Comparison of ENCODE assay signal across 14 cellular contexts in genomic region chr9:76219555-76220151, GRCh38.
A peak's percentile ranks its signal among the peaks of the same experiment; 100 is the strongest.
DNase-seq lines count a peak whose midpoint lies in the region; ATAC-seq, FAIRE-seq and TF ChIP-seq lines count a peak whose summit lies in the region.
"Had no signal": no experiment of that assay in that cellular context is flagged by ENCODE, and none has a peak within 500 bp of the region (broad histone marks: within the 10 kb centered on the region; RNA-seq: fewer than 3 reads in every experiment).

No MANE protein-coding gene starts in this region.

- peaks cover 0 to 27% of the 10 kb centered on the region in 2 experiments; a peak in 2 of 4 replicates for H3K4me1 ChIP-seq in HCT116 (ENCODE audit: control insufficient read depth in 1 of 2, insufficient read depth in 2 of 2, low read length in 2 of 2)
- H3K4me1 ChIP-seq in astrocyte (ENCODE audit: insufficient read depth, low read length), result peaks cover 29% of the 10 kb centered on the region

- CTCF ChIA-PET in HCT116 (lab: Charles Lee), result no interaction called here

- H3K4me1 Mint-ChIP-seq in astrocyte (ENCODE audit: low read depth, unreplicated experiment), result peaks cover 26% of the 10 kb centered on the region
- H3K4me1 Mint-ChIP-seq in CD14-positive monocyte, result peaks cover 32% of the 10 kb centered on the region

- no peak for DNase-seq in AG09309 (ENCODE audit: low read depth)
- no peak for DNase-seq in HCT116 (ENCODE audit: low read depth, low spot score)
- DNase-seq in astrocyte (ENCODE audit: low read depth), result no peak
- peak; percentile 42 for DNase-seq in iris pigment epithelial cell (ENCODE audit: low read depth)
- no peak for DNase-seq in CD14-positive monocyte (ENCODE audit: low spot score)
- DNase-seq in posterior vena cava (ENCODE audit: low spot score), result no peak
- no peak for DNase-seq in glomerular visceral epithelial cell (ENCODE audit: extremely low spot score)
- DNase-seq: activated CD4-positive, CD25-positive, alpha-beta regulatory T cell treated with anti-CD3 and anti-CD28 coated beads, Interleukin-2, amount 50 U/mL, for 72 hours; activated effector memory CD4-positive, alpha-beta T cell treated with Interleukin-2 at 50 U/mL for 16 hours; head of caudate nucleus; mucosa of descending colon; NCI-H2171 treated with DMSO at 0.1 percent for 48 hours; stimulated activated naive CD4-positive, alpha-beta T cell treated with Interleukin-2 at 50 U/mL for 16 hours had no signal

- H3K4me3 ChIP-seq in AG09309 (ENCODE audit: control insufficient read depth, low read depth, low read length) (no peak overlapping the region), HCT116 (replicated peaks in 1 of 2; ENCODE audit: low read depth in 1 of 2, low read length in 2 of 2) (no peak overlapping the region), astrocyte (ENCODE audit: insufficient read depth, low read depth, low read length) (no peak overlapping the region)
- H3K4me3 ChIP-seq: mucosa of descending colon had no signal

- H3K4me3 Mint-ChIP-seq in astrocyte (ENCODE audit: unreplicated experiment) (no peak overlapping the region), CD14-positive monocyte (peak overlapping the region in 1 of 2 donors; percentile 18)

- H2AFZ ChIP-seq in HCT116 (ENCODE audit: low read depth, low read length, poor library complexity, severe bottlenecking) (no peak overlapping the region), astrocyte (ENCODE audit: low read depth, low read length) (no peak overlapping the region)

- POLR2A ChIA-PET in HCT116 (lab: Charles Lee), result no interaction called here

- H3K9ac ChIP-seq in HCT116 (ENCODE audit: low read length) (no peak overlapping the region), astrocyte (ENCODE audit: low read length) (no peak overlapping the region)

- BruUV-seq in HCT116 (replicated peaks; lab: Mats Ljungman, UMichigan), result no TSS peak

- peak; percentile 33 for TF ChIP-seq CTCF in AG09309 (IDR thresholded peaks at IDR 0.05; ENCODE audit: control insufficient read depth, insufficient read depth, low read depth, low read length, missing control alignments)
- TF ChIP-seq CTCF in HCT116 (IDR thresholded peaks at IDR 0.05 in 2 of 3, conservative IDR thresholded peaks at IDR 0.05 in 1 of 3; ENCODE audit: borderline replicate concordance in 1 of 3, insufficient read depth in 1 of 3, low read depth in 2 of 3, low read length in 2 of 3), result peak in 2 of 3 experiments; percentile 51 to 55; a peak in 4 of 6 replicates
- peak; percentile 35 for TF ChIP-seq CTCF in astrocyte (IDR thresholded peaks at IDR 0.05; ENCODE audit: insufficient read depth, low read depth, low read length)
- no peak for TF ChIP-seq CTCF in CD14-positive monocyte (IDR thresholded peaks at IDR 0.05)

- no peak for FAIRE-seq in astrocyte (lab: Jason Lieb, UNC)

- H3K79me2 ChIP-seq in HCT116 (ENCODE audit: insufficient read depth, low read length) (no peaks in the 10 kb centered on the region), astrocyte (ENCODE audit: insufficient read depth, low read length) (no peaks in the 10 kb centered on the region)

- H3K27ac Mint-ChIP-seq in astrocyte (ENCODE audit: unreplicated experiment), result no peak overlapping the region
- peak overlapping the region in 1 of 7 donors; percentile 62 for H3K27ac Mint-ChIP-seq in CD14-positive monocyte

- intact Hi-C loops in HCT116 (cut with micrococcal nuclease) (no loop called here), CD14-positive monocyte (cut with micrococcal nuclease) (no loop called here), posterior vena cava (cut with DNase I) (no loop called here)

- no peaks in the 10 kb centered on the region for H3K27me3 ChIP-seq in HCT116 (ENCODE audit: insufficient read depth, low read length)
- no peaks in the 10 kb centered on the region for H3K27me3 ChIP-seq in astrocyte (ENCODE audit: insufficient read depth, low read length)

- no peak for TF ChIP-seq POLR2A in HCT116 (IDR thresholded peaks at IDR 0.05; ENCODE audit: borderline replicate concordance, extremely low read depth, insufficient read depth, insufficient read length)

- H3K9me3 ChIP-seq in HCT116 (ENCODE audit: control insufficient read depth in 1 of 2, insufficient read depth in 1 of 2, low read depth in 1 of 2, low read length in 2 of 2) (no peaks in the 10 kb centered on the region), astrocyte (ENCODE audit: insufficient read depth, low read depth, low read length) (no peaks in the 10 kb centered on the region)
- H3K9me3 ChIP-seq: mucosa of descending colon had no signal

- no peak overlapping the region for H3K27ac ChIP-seq in HCT116 (ENCODE audit: low read depth, low read length)
- no peak overlapping the region for H3K27ac ChIP-seq in astrocyte (ENCODE audit: low read depth, low read length)

- no peak overlapping the region for H3K4me2 ChIP-seq in HCT116 (ENCODE audit: low read length)
- no peak overlapping the region for H3K4me2 ChIP-seq in astrocyte (ENCODE audit: low read length)

- H4K20me1 ChIP-seq in HCT116 (ENCODE audit: insufficient read depth), result no peaks in the 10 kb centered on the region
- no peaks in the 10 kb centered on the region for H4K20me1 ChIP-seq in astrocyte (ENCODE audit: insufficient read depth, low read length)

- H3K36me3 ChIP-seq in HCT116 (ENCODE audit: control insufficient read depth in 1 of 2, insufficient read depth in 2 of 2, low read length in 2 of 2) (no peaks in the 10 kb centered on the region), astrocyte (ENCODE audit: insufficient read depth, low read length) (no peaks in the 10 kb centered on the region)

- no peaks in the 10 kb centered on the region for H3K9me2 ChIP-seq in HCT116 (ENCODE audit: insufficient read depth)

- H3K27me3 Mint-ChIP-seq in astrocyte (ENCODE audit: low read depth, unreplicated experiment) (no peaks in the 10 kb centered on the region), CD14-positive monocyte (ENCODE audit: low read depth in 3 of 3) (peaks cover 23 to 44% (median 32%) of the 10 kb centered on the region in 3 donors)

- RAD21 ChIA-PET in HCT116 (lab: Charles Lee; ENCODE audit: low non-redundant PET in 1 of 2, low total read pairs in 2 of 2, uncharacterized antibody in 2 of 2, unreplicated experiment in 2 of 2), result no interaction called here

- H3K36me3 Mint-ChIP-seq in astrocyte (ENCODE audit: low read depth, unreplicated experiment) (no peaks in the 10 kb centered on the region), CD14-positive monocyte (no peaks in the 10 kb centered on the region)

- peak; percentile 65 for ATAC-seq in HCT116
- ATAC-seq in activated CD4-positive, CD25-positive, alpha-beta regulatory T cell treated with anti-CD3 and anti-CD28 coated beads, Interleukin-2, amount 50 U/mL, for 24 hours, result no peak
- ATAC-seq: mucosa of descending colon had no signal

- H3K9me3 Mint-ChIP-seq in astrocyte (ENCODE audit: unreplicated experiment) (no peaks in the 10 kb centered on the region), CD14-positive monocyte (peaks cover 0 to 2% (median 0%) of the 10 kb centered on the region in 7 donors)

- TF ChIP-seq RAD21 in HCT116 (IDR thresholded peaks at IDR 0.05; ENCODE audit: low read depth), result peak; percentile 24; the same call in 1 of the 2 replicates

TF ChIP-seq in HCT116, 20 proteins besides CTCF, POLR2A, EP300 and RAD21:
- TF ChIP-seq EZH2 (IDR thresholded peaks at IDR 0.05) (no peak), CBX3 (IDR thresholded peaks at IDR 0.05; ENCODE audit: low read depth) (no peak)
